2 cellular contexts compared by ENCODE assay signal in the genomic region with DNA sequence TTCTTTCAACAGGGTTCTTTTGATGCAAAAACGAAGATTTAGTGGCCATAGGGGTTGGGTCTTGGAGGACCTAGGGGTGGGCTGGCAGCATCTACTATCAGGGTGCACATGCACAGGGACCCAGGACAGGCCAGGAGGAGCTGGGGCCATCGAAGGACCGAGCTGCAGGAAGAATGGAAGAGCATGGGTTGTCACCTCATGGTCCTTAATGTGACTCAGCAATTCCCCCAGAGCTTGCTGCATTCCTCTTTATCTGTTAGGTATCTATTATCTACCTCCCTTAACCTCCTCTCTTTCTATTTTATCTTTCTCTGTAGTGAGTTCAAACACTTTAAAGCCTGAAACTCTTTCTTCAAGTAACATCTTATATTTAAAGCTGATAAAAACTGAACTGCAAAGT.
TF ChIP-seq lines count a peak whose summit lies in the region.

No MANE protein-coding gene starts in this region.

TF ChIP-seq in HepG2, 621 proteins besides CTCF, POLR2A, EP300 and RAD21:
- TF ChIP-seq NFE2L2 (IDR thresholded peaks at IDR 0.05; ENCODE audit: low read length): peak; percentile 63; the same call in 1 of the 2 replicates
- TF ChIP-seq FOXA3 (CRISPR knock-in tag; IDR thresholded peaks at IDR 0.05): no peak
- 0 out of 4 replicates have a peak, but pooled peaks of 1 of the 2 experiments have one; percentile 6 for TF ChIP-seq MAFK (conservative IDR thresholded peaks at IDR 0.05 in 1 of 2, IDR thresholded peaks at IDR 0.05 in 1 of 2; ENCODE audit: low read length in 2 of 2)
- no peak for TF ChIP-seq NFKBIZ (CRISPR knock-in tag; IDR thresholded peaks at IDR 0.05)

TF ChIP-seq in K562, 482 proteins besides CTCF, POLR2A, EP300 and RAD21 (continues in another document):
- TF ChIP-seq, protein P1, sequence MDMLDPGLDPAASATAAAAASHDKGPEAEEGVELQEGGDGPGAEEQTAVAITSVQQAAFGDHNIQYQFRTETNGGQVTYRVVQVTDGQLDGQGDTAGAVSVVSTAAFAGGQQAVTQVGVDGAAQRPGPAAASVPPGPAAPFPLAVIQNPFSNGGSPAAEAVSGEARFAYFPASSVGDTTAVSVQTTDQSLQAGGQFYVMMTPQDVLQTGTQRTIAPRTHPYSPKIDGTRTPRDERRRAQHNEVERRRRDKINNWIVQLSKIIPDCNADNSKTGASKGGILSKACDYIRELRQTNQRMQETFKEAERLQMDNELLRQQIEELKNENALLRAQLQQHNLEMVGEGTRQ (CRISPR knock-in tag; IDR thresholded peaks at IDR 0.05): no peak
- TF ChIP-seq SMARCA4 (IDR thresholded peaks at IDR 0.05): 0 out of 2 replicates have a peak, but pooled peaks have one; percentile 37
- no peak for TF ChIP-seq MIER1 (IDR thresholded peaks at IDR 0.05; ENCODE audit: low read depth)
- TF ChIP-seq, protein P2, sequence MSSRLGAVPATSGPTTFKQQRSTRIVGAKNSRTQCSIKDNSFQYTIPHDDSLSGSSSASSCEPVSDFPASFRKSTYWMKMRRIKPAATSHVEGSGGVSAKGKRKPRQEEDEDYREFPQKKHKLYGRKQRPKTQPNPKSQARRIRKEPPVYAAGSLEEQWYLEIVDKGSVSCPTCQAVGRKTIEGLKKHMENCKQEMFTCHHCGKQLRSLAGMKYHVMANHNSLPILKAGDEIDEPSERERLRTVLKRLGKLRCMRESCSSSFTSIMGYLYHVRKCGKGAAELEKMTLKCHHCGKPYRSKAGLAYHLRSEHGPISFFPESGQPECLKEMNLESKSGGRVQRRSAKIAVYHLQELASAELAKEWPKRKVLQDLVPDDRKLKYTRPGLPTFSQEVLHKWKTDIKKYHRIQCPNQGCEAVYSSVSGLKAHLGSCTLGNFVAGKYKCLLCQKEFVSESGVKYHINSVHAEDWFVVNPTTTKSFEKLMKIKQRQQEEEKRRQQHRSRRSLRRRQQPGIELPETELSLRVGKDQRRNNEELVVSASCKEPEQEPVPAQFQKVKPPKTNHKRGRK (tag; IDR thresholded peaks at IDR 0.05): no peak
- TF ChIP-seq, protein P3, sequence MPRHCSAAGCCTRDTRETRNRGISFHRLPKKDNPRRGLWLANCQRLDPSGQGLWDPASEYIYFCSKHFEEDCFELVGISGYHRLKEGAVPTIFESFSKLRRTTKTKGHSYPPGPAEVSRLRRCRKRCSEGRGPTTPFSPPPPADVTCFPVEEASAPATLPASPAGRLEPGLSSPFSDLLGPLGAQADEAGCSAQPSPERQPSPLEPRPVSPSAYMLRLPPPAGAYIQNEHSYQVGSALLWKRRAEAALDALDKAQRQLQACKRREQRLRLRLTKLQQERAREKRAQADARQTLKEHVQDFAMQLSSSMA (CRISPR knock-in tag; IDR thresholded peaks at IDR 0.05): no peak
- TF ChIP-seq RBFOX2 (IDR thresholded peaks at IDR 0.05; ENCODE audit: low read depth, low read length): no peak
- TF ChIP-seq NFE2 (IDR thresholded peaks at IDR 0.05; ENCODE audit: low read depth): peak; percentile 94
- TF ChIP-seq MYC (IDR thresholded peaks at IDR 0.05; ENCODE audit: low read depth, low read length): 0 out of 2 replicates have a peak, but pooled peaks have one; percentile 47
- no peak for TF ChIP-seq MYC (CRISPR knock-in tag; IDR thresholded peaks at IDR 0.05; ENCODE audit: borderline replicate concordance, low read depth)
- TF ChIP-seq, protein P4, sequence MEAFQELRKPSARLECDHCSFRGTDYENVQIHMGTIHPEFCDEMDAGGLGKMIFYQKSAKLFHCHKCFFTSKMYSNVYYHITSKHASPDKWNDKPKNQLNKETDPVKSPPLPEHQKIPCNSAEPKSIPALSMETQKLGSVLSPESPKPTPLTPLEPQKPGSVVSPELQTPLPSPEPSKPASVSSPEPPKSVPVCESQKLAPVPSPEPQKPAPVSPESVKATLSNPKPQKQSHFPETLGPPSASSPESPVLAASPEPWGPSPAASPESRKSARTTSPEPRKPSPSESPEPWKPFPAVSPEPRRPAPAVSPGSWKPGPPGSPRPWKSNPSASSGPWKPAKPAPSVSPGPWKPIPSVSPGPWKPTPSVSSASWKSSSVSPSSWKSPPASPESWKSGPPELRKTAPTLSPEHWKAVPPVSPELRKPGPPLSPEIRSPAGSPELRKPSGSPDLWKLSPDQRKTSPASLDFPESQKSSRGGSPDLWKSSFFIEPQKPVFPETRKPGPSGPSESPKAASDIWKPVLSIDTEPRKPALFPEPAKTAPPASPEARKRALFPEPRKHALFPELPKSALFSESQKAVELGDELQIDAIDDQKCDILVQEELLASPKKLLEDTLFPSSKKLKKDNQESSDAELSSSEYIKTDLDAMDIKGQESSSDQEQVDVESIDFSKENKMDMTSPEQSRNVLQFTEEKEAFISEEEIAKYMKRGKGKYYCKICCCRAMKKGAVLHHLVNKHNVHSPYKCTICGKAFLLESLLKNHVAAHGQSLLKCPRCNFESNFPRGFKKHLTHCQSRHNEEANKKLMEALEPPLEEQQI (IDR thresholded peaks at IDR 0.05): no peak
- peak; percentile 84 for TF ChIP-seq BACH1 (tag; IDR thresholded peaks at IDR 0.05)
- peak; percentile 81 for TF ChIP-seq L3MBTL2 (IDR thresholded peaks at IDR 0.05)
- peak; percentile 29; the same call in 1 of the 2 replicates for TF ChIP-seq ZEB2 (IDR thresholded peaks at IDR 0.05)
- no peak for TF ChIP-seq ZNF174 (CRISPR knock-in tag; IDR thresholded peaks at IDR 0.05)
- no peak for TF ChIP-seq DIDO1 (tag; IDR thresholded peaks at IDR 0.05; ENCODE audit: low read depth)
- TF ChIP-seq, protein P5, sequence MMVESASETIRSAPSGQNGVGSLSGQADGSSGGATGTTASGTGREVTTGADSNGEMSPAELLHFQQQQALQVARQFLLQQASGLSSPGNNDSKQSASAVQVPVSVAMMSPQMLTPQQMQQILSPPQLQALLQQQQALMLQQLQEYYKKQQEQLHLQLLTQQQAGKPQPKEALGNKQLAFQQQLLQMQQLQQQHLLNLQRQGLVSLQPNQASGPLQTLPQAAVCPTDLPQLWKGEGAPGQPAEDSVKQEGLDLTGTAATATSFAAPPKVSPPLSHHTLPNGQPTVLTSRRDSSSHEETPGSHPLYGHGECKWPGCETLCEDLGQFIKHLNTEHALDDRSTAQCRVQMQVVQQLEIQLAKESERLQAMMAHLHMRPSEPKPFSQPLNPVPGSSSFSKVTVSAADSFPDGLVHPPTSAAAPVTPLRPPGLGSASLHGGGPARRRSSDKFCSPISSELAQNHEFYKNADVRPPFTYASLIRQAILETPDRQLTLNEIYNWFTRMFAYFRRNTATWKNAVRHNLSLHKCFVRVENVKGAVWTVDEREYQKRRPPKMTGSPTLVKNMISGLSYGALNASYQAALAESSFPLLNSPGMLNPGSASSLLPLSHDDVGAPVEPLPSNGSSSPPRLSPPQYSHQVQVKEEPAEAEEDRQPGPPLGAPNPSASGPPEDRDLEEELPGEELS (CRISPR knock-in tag; IDR thresholded peaks at IDR 0.05; ENCODE audit: borderline replicate concordance): no peak
- peak; percentile 59; the same call in 1 of the 2 replicates for TF ChIP-seq CTBP1 (IDR thresholded peaks at IDR 0.05; ENCODE audit: borderline replicate concordance)
- TF ChIP-seq HNRNPLL (IDR thresholded peaks at IDR 0.05; ENCODE audit: low read depth, low read length, poor library complexity, severe bottlenecking): no peak
- peak; percentile 92 for TF ChIP-seq MAFG (tag; conservative IDR thresholded peaks at IDR 0.05)
- peak; percentile 16; the same call in 1 of the 2 replicates for TF ChIP-seq JUND (IDR thresholded peaks at IDR 0.05; ENCODE audit: borderline replicate concordance, low read depth, low read length)
- TF ChIP-seq JUND (tag; IDR thresholded peaks at IDR 0.05; ENCODE audit: borderline replicate concordance, low read depth, low read length): peak; percentile 49; the same call in 1 of the 3 replicates
- TF ChIP-seq CXXC5 (CRISPR knock-in tag; IDR thresholded peaks at IDR 0.05): no peak
- TF ChIP-seq, protein P6, sequence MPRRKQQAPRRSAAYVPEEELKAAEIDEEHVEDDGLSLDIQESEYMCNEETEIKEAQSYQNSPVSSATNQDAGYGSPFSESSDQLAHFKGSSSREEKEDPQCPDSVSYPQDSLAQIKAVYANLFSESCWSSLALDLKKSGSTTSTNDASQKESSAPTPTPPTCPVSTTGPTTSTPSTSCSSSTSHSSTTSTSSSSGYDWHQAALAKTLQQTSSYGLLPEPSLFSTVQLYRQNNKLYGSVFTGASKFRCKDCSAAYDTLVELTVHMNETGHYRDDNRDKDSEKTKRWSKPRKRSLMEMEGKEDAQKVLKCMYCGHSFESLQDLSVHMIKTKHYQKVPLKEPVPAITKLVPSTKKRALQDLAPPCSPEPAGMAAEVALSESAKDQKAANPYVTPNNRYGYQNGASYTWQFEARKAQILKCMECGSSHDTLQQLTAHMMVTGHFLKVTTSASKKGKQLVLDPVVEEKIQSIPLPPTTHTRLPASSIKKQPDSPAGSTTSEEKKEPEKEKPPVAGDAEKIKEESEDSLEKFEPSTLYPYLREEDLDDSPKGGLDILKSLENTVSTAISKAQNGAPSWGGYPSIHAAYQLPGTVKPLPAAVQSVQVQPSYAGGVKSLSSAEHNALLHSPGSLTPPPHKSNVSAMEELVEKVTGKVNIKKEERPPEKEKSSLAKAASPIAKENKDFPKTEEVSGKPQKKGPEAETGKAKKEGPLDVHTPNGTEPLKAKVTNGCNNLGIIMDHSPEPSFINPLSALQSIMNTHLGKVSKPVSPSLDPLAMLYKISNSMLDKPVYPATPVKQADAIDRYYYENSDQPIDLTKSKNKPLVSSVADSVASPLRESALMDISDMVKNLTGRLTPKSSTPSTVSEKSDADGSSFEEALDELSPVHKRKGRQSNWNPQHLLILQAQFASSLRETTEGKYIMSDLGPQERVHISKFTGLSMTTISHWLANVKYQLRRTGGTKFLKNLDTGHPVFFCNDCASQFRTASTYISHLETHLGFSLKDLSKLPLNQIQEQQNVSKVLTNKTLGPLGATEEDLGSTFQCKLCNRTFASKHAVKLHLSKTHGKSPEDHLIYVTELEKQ (CRISPR knock-in tag; IDR thresholded peaks at IDR 0.05): no peak
- TF ChIP-seq ZNF316 (IDR thresholded peaks at IDR 0.05): peak; percentile 92
- peak; percentile 76 for TF ChIP-seq MAFF (IDR thresholded peaks at IDR 0.05; ENCODE audit: low read length)
- TF ChIP-seq ZNF184 (CRISPR knock-in tag; IDR thresholded peaks at IDR 0.05): no peak
- TF ChIP-seq ARID1B (IDR thresholded peaks at IDR 0.05): peak; percentile 29; the same call in 1 of the 2 replicates
- peak; percentile 87 for TF ChIP-seq C11orf30 (IDR thresholded peaks at IDR 0.05; ENCODE audit: low read depth)
- peak; percentile 55; the same call in 1 of the 2 replicates for TF ChIP-seq NFE2L1 (tag; IDR thresholded peaks at IDR 0.05; ENCODE audit: borderline replicate concordance, low read depth)
- no peak for TF ChIP-seq DDX20 (tag; IDR thresholded peaks at IDR 0.05; ENCODE audit: low read depth)
- TF ChIP-seq MAFK (IDR thresholded peaks at IDR 0.05; ENCODE audit: low read length): peak; percentile 68
- TF ChIP-seq, protein P7, sequence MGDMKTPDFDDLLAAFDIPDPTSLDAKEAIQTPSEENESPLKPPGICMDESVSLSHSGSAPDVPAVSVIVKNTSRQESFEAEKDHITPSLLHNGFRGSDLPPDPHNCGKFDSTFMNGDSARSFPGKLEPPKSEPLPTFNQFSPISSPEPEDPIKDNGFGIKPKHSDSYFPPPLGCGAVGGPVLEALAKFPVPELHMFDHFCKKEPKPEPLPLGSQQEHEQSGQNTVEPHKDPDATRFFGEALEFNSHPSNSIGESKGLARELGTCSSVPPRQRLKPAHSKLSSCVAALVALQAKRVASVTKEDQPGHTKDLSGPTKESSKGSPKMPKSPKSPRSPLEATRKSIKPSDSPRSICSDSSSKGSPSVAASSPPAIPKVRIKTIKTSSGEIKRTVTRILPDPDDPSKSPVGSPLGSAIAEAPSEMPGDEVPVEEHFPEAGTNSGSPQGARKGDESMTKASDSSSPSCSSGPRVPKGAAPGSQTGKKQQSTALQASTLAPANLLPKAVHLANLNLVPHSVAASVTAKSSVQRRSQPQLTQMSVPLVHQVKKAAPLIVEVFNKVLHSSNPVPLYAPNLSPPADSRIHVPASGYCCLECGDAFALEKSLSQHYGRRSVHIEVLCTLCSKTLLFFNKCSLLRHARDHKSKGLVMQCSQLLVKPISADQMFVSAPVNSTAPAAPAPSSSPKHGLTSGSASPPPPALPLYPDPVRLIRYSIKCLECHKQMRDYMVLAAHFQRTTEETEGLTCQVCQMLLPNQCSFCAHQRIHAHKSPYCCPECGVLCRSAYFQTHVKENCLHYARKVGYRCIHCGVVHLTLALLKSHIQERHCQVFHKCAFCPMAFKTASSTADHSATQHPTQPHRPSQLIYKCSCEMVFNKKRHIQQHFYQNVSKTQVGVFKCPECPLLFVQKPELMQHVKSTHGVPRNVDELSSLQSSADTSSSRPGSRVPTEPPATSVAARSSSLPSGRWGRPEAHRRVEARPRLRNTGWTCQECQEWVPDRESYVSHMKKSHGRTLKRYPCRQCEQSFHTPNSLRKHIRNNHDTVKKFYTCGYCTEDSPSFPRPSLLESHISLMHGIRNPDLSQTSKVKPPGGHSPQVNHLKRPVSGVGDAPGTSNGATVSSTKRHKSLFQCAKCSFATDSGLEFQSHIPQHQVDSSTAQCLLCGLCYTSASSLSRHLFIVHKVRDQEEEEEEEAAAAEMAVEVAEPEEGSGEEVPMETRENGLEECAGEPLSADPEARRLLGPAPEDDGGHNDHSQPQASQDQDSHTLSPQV (IDR thresholded peaks at IDR 0.05): 0 out of 2 replicates have a peak, but pooled peaks have one; percentile 55
- peak in 1 of 2 experiments; percentile 75; a peak in 2 of 4 replicates for TF ChIP-seq RCOR1 (IDR thresholded peaks at IDR 0.05; ENCODE audit: borderline replicate concordance in 1 of 2, low read depth in 2 of 2, low read length in 2 of 2)
- TF ChIP-seq HDAC1 (IDR thresholded peaks at IDR 0.05): 0 out of 4 replicates have a peak, but pooled peaks of 1 of the 2 experiments have one; percentile 20
